20 cellular contexts compared by ENCODE assay signal in genomic region chr15:43151688-43152087, GRCh38. TPM values are rescaled to one million over a fixed set of nuclear protein-coding genes. Genes with fewer than 3 reads are reported as not detected.
DNase-seq lines count a peak whose midpoint lies in the region; ATAC-seq lines count a peak whose summit lies in the region.
"Had no signal": no experiment of that assay in that cellular context is flagged by ENCODE, and none has a peak within 500 bp of the region (broad histone marks: within the 10 kb centered on the region; RNA-seq: fewer than 3 reads in every experiment).

No MANE protein-coding gene starts in this region.

- H3K4me3 Mint-ChIP-seq in stimulated activated naive CD8-positive, alpha-beta T cell treated with anti-CD3 and anti-CD28 coated beads, Interleukin-15, amount 100 ng/mL, for 72 hours = peak overlapping the region in 1 of 2 donors; percentile 17
- H3K4me3 Mint-ChIP-seq: endodermal cell, immature natural killer cell had no signal

- H3K27ac Mint-ChIP-seq in stimulated activated naive CD8-positive, alpha-beta T cell treated with anti-CD3 and anti-CD28 coated beads, Interleukin-15, amount 100 ng/mL, for 72 hours = peak overlapping the region in 1 of 2 donors; percentile 61
- H3K27ac Mint-ChIP-seq: endodermal cell had no signal

- peaks cover 15% of the 10 kb centered on the region for H3K4me1 Mint-ChIP-seq in stimulated activated naive CD8-positive, alpha-beta T cell treated with anti-CD3 and anti-CD28 coated beads, Interleukin-15, amount 100 ng/mL, for 72 hours
- H3K4me1 Mint-ChIP-seq: endodermal cell had no signal

- no peak overlapping the region for H3K27ac ChIP-seq in effector memory CD4-positive, alpha-beta T cell (ENCODE audit: insufficient read depth, low read length, poor library complexity, severe bottlenecking)
- H3K27ac ChIP-seq: heart left ventricle, left lung, skin epidermis, stomach, transverse colon had no signal

- no peaks in the 10 kb centered on the region for H3K27me3 Mint-ChIP-seq in stimulated activated naive CD8-positive, alpha-beta T cell treated with anti-CD3 and anti-CD28 coated beads, Interleukin-15, amount 100 ng/mL, for 72 hours

- H3K27me3 ChIP-seq in effector memory CD4-positive, alpha-beta T cell (replicated peaks; ENCODE audit: control insufficient read depth, insufficient read depth, low read length, poor library complexity, severe bottlenecking) = no peaks in the 10 kb centered on the region
- H3K27me3 ChIP-seq: heart left ventricle, left lung, stomach, transverse colon had no signal

- peak; percentile 73 for ATAC-seq in stimulated activated naive CD8-positive, alpha-beta T cell treated with anti-CD3 and anti-CD28 coated beads, Interleukin-15, amount 100 ng/mL, for 72 hours
- ATAC-seq in stimulated activated naive CD8-positive, alpha-beta T cell treated with anti-CD3 and anti-CD28 coated beads, Interleukin-15, Interleukin-2, amounts not matched to agents 100 U/mL and 50 U/mL, for 24 hours = no peak
- ATAC-seq: heart left ventricle, left lung, PC-3 had no signal

- intact Hi-C loops in posterior vena cava (cut with DNase I) = no loop called here

- H3K4me1 ChIP-seq in effector memory CD4-positive, alpha-beta T cell (ENCODE audit: control insufficient read depth, insufficient read depth, low read length, poor library complexity, severe bottlenecking) = peaks cover 6% of the 10 kb centered on the region
- H3K4me1 ChIP-seq: left lung, stomach, transverse colon had no signal

- H3K4me3 ChIP-seq in effector memory CD4-positive, alpha-beta T cell (ENCODE audit: insufficient read depth, low read depth, low read length, poor library complexity, severe bottlenecking) = peak overlapping the region; percentile 20
- H3K4me3 ChIP-seq: heart left ventricle, left lung, skin epidermis, stomach, transverse colon had no signal

- peaks cover 15% of the 10 kb centered on the region for H3K36me3 ChIP-seq in effector memory CD4-positive, alpha-beta T cell (ENCODE audit: control insufficient read depth, insufficient read depth, low read length)

- H3K9me3 ChIP-seq in effector memory CD4-positive, alpha-beta T cell (ENCODE audit: control insufficient read depth, low read length) = no peaks in the 10 kb centered on the region
- H3K9me3 ChIP-seq: heart left ventricle, left lung, stomach, transverse colon had no signal

- no peak for DNase-seq in stimulated activated naive CD8-positive, alpha-beta T cell treated with anti-CD3 and anti-CD28 coated beads, Interleukin-15, amount 100 ng/mL, for 72 hours
- DNase-seq in stimulated activated naive CD8-positive, alpha-beta T cell treated with anti-CD3 and anti-CD28 coated beads, Interleukin-15, Interleukin-2, amounts not matched to agents 100 U/mL and 50 U/mL, for 24 hours = no peak
- peak; percentile 48 for DNase-seq in OCI-M1 (lab: John Stamatoyannopoulos, UW)
- no peak for DNase-seq in effector memory CD4-positive, alpha-beta T cell
- DNase-seq in dermis blood vessel endothelial cell = no peak
- DNase-seq in NK-92 treated with Interleukin-12 subunit alpha and Interleukin-12 subunit beta, amount 100 ng/mL, for 24 hours (lab: John Stamatoyannopoulos, UW) = no peak
- DNase-seq in posterior vena cava (ENCODE audit: low spot score) = no peak
- DNase-seq: activated effector memory CD4-positive, alpha-beta T cell treated with Interleukin-2 at 50 U/mL for 16 hours; COR-L47; DMS79 treated with DMSO at 0.1 percent for 48 hours; endodermal cell; heart left ventricle; left lung; NCI-H2029; PC-3; SIG-M5; stomach; transverse colon had no signal

- H3K9me3 Mint-ChIP-seq in stimulated activated naive CD8-positive, alpha-beta T cell treated with anti-CD3 and anti-CD28 coated beads, Interleukin-15, amount 100 ng/mL, for 72 hours = no peaks in the 10 kb centered on the region
- H3K9me3 Mint-ChIP-seq: endodermal cell, immature natural killer cell had no signal

RNA-seq across cellular contexts. Expression of gene TMEM62, which starts 18.3 kb away (rescaled TPM):
- total RNA-seq in dermis blood vessel endothelial cell = 21.3 and 21.4 TPM in 2 replicates
- total RNA-seq in posterior vena cava = 10 to 100 TPM; 16.0 to 17.3 TPM

RNA-seq across cellular contexts. Expression of gene CCNDBP1, which starts 33.5 kb away (rescaled TPM):
- total RNA-seq in dermis blood vessel endothelial cell (151 and 157 TPM in 2 replicates), posterior vena cava (10 to 100 TPM; 49.6 to 52.6 TPM)

RNA-seq across cellular contexts. Expression of gene UBR1, which starts 45.9 kb away (rescaled TPM):
- total RNA-seq in dermis blood vessel endothelial cell = 31.2 and 35.6 TPM in 2 replicates
- total RNA-seq in posterior vena cava = 10 to 100 TPM; 36.5 to 39.1 TPM
